Comparison of ENCODE assay signal across 1 cellular context in genomic region chr1:202589190-202589680, GRCh38.
TF ChIP-seq lines count a peak whose summit lies in the region.

No MANE protein-coding gene starts in this region.

TF ChIP-seq in HepG2, 621 proteins besides CTCF, POLR2A, EP300 and RAD21 (continued from another document and continues in another):
- TF ChIP-seq HMGXB4 (CRISPR knock-in tag; IDR thresholded peaks at IDR 0.05; ENCODE audit: borderline replicate concordance in 1 of 2, low read depth in 1 of 2) (no peak), ZNF34 (CRISPR knock-in tag; IDR thresholded peaks at IDR 0.05; ENCODE audit: borderline replicate concordance) (no peak), PRDM15 (CRISPR knock-in tag; IDR thresholded peaks at IDR 0.05) (no peak), LCORL (IDR thresholded peaks at IDR 0.05) (no peak), LCORL (CRISPR knock-in tag; IDR thresholded peaks at IDR 0.05) (0 out of 2 replicates have a peak, but pooled peaks have one; percentile 29), CREB1 (IDR thresholded peaks at IDR 0.05) (peak; percentile 44; the same call in 1 of the 2 replicates), CREB1 (CRISPR knock-in tag; IDR thresholded peaks at IDR 0.05) (no peak), DMTF1 (CRISPR knock-in tag; IDR thresholded peaks at IDR 0.05) (no peak), ARID5B (CRISPR knock-in tag; IDR thresholded peaks at IDR 0.05) (peak; percentile 50; the same call in 1 of the 2 replicates), ZNF709 (CRISPR knock-in tag; IDR thresholded peaks at IDR 0.05) (no peak), ZNF468 (CRISPR knock-in tag; IDR thresholded peaks at IDR 0.05) (no peak), ZNF713 (CRISPR knock-in tag; IDR thresholded peaks at IDR 0.05) (no peak), ZNF710 (CRISPR knock-in tag; IDR thresholded peaks at IDR 0.05; ENCODE audit: borderline replicate concordance) (no peak), ZNF281 (CRISPR knock-in tag; IDR thresholded peaks at IDR 0.05; ENCODE audit: borderline replicate concordance) (no peak), U2AF2 (IDR thresholded peaks at IDR 0.05; ENCODE audit: low read depth, low read length) (no peak), NFE2 (CRISPR knock-in tag; IDR thresholded peaks at IDR 0.05) (no peak), ZNF331 (CRISPR knock-in tag; IDR thresholded peaks at IDR 0.05) (no peak), AKNA (CRISPR knock-in tag; IDR thresholded peaks at IDR 0.05; ENCODE audit: borderline replicate concordance) (no peak), PAWR (CRISPR knock-in tag; IDR thresholded peaks at IDR 0.05; ENCODE audit: borderline replicate concordance) (no peak), SIN3A (IDR thresholded peaks at IDR 0.05; ENCODE audit: borderline replicate concordance, low read depth, low read length) (no peak), NAIF1 (CRISPR knock-in tag; IDR thresholded peaks at IDR 0.05; ENCODE audit: borderline replicate concordance) (no peak), HDAC1 (CRISPR knock-in tag; IDR thresholded peaks at IDR 0.05) (0 out of 2 replicates have a peak, but pooled peaks have one; percentile 26), GFI1 (CRISPR knock-in tag; IDR thresholded peaks at IDR 0.05; ENCODE audit: borderline replicate concordance) (no peak), ZZZ3 (CRISPR knock-in tag; IDR thresholded peaks at IDR 0.05; ENCODE audit: borderline replicate concordance) (no peak), ZNF75D (CRISPR knock-in tag; IDR thresholded peaks at IDR 0.05; ENCODE audit: borderline replicate concordance) (no peak), IKZF5 (CRISPR knock-in tag; IDR thresholded peaks at IDR 0.05) (no peak), GPN1 (CRISPR knock-in tag; IDR thresholded peaks at IDR 0.05; ENCODE audit: borderline replicate concordance) (no peak), ZNF746 (CRISPR knock-in tag; IDR thresholded peaks at IDR 0.05) (no peak), ZFYVE20 (CRISPR knock-in tag; IDR thresholded peaks at IDR 0.05; ENCODE audit: borderline replicate concordance, low read depth) (no peak), FIP1L1 (IDR thresholded peaks at IDR 0.05; ENCODE audit: borderline replicate concordance, insufficient read depth, low read depth, low read length) (no peak), ZNF550 (CRISPR knock-in tag; IDR thresholded peaks at IDR 0.05; ENCODE audit: borderline replicate concordance) (no peak), GATAD2A (CRISPR knock-in tag; IDR thresholded peaks at IDR 0.05) (no peak), POGZ (CRISPR knock-in tag; IDR thresholded peaks at IDR 0.05) (no peak), MXI1 (IDR thresholded peaks at IDR 0.05; ENCODE audit: borderline replicate concordance, low read depth, low read length) (no peak; the same call in 2 of the 3 replicates), ZNF335 (CRISPR knock-in tag; IDR thresholded peaks at IDR 0.05) (0 out of 2 replicates have a peak, but pooled peaks have one; percentile 29), TEAD3 (CRISPR knock-in tag; optimal IDR thresholded peaks at IDR 0.05; ENCODE audit: borderline replicate concordance) (peak; percentile 78)
